In the genomic region with DNA sequence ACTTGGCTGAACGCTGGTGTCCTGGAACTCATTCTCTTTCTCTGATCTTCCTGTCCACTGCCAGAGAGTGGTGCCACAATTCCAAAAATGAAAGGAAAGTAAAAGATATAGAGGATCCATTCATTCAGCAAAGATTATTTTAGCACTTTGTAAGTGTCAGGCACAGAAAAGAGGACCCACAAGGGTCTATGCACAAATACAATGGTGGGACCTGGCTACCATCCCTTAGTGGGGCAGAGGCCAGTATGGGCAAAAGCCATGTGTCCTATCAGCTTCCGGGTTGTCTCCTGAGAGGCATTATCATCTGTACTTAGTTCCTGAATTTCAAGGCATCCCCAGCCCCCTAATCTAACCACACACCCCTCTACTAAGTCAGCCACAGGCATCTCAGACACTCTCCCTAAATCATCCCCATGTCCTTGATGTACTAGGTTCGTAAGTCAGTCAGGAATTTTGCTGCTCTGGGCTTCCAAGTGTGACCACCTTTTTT, we compare ENCODE assay signal across 1 cellular context.
A peak's percentile ranks its signal among the peaks of the same experiment; 100 is the strongest.
TF ChIP-seq lines count a peak whose summit lies in the region.

No MANE protein-coding gene starts in this region.

TF ChIP-seq in K562, 482 proteins besides CTCF, POLR2A, EP300 and RAD21 (continued from another document and continues in another):
- TF ChIP-seq, protein P1, sequence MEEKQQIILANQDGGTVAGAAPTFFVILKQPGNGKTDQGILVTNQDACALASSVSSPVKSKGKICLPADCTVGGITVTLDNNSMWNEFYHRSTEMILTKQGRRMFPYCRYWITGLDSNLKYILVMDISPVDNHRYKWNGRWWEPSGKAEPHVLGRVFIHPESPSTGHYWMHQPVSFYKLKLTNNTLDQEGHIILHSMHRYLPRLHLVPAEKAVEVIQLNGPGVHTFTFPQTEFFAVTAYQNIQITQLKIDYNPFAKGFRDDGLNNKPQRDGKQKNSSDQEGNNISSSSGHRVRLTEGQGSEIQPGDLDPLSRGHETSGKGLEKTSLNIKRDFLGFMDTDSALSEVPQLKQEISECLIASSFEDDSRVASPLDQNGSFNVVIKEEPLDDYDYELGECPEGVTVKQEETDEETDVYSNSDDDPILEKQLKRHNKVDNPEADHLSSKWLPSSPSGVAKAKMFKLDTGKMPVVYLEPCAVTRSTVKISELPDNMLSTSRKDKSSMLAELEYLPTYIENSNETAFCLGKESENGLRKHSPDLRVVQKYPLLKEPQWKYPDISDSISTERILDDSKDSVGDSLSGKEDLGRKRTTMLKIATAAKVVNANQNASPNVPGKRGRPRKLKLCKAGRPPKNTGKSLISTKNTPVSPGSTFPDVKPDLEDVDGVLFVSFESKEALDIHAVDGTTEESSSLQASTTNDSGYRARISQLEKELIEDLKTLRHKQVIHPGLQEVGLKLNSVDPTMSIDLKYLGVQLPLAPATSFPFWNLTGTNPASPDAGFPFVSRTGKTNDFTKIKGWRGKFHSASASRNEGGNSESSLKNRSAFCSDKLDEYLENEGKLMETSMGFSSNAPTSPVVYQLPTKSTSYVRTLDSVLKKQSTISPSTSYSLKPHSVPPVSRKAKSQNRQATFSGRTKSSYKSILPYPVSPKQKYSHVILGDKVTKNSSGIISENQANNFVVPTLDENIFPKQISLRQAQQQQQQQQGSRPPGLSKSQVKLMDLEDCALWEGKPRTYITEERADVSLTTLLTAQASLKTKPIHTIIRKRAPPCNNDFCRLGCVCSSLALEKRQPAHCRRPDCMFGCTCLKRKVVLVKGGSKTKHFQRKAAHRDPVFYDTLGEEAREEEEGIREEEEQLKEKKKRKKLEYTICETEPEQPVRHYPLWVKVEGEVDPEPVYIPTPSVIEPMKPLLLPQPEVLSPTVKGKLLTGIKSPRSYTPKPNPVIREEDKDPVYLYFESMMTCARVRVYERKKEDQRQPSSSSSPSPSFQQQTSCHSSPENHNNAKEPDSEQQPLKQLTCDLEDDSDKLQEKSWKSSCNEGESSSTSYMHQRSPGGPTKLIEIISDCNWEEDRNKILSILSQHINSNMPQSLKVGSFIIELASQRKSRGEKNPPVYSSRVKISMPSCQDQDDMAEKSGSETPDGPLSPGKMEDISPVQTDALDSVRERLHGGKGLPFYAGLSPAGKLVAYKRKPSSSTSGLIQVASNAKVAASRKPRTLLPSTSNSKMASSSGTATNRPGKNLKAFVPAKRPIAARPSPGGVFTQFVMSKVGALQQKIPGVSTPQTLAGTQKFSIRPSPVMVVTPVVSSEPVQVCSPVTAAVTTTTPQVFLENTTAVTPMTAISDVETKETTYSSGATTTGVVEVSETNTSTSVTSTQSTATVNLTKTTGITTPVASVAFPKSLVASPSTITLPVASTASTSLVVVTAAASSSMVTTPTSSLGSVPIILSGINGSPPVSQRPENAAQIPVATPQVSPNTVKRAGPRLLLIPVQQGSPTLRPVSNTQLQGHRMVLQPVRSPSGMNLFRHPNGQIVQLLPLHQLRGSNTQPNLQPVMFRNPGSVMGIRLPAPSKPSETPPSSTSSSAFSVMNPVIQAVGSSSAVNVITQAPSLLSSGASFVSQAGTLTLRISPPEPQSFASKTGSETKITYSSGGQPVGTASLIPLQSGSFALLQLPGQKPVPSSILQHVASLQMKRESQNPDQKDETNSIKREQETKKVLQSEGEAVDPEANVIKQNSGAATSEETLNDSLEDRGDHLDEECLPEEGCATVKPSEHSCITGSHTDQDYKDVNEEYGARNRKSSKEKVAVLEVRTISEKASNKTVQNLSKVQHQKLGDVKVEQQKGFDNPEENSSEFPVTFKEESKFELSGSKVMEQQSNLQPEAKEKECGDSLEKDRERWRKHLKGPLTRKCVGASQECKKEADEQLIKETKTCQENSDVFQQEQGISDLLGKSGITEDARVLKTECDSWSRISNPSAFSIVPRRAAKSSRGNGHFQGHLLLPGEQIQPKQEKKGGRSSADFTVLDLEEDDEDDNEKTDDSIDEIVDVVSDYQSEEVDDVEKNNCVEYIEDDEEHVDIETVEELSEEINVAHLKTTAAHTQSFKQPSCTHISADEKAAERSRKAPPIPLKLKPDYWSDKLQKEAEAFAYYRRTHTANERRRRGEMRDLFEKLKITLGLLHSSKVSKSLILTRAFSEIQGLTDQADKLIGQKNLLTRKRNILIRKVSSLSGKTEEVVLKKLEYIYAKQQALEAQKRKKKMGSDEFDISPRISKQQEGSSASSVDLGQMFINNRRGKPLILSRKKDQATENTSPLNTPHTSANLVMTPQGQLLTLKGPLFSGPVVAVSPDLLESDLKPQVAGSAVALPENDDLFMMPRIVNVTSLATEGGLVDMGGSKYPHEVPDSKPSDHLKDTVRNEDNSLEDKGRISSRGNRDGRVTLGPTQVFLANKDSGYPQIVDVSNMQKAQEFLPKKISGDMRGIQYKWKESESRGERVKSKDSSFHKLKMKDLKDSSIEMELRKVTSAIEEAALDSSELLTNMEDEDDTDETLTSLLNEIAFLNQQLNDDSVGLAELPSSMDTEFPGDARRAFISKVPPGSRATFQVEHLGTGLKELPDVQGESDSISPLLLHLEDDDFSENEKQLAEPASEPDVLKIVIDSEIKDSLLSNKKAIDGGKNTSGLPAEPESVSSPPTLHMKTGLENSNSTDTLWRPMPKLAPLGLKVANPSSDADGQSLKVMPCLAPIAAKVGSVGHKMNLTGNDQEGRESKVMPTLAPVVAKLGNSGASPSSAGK (IDR thresholded peaks at IDR 0.05): 0 out of 2 replicates have a peak, but pooled peaks have one; percentile 18
- TF ChIP-seq ZNF699 (CRISPR knock-in tag; IDR thresholded peaks at IDR 0.05; ENCODE audit: insufficient replicate concordance): no peak
- no peak for TF ChIP-seq MCM5 (IDR thresholded peaks at IDR 0.05; ENCODE audit: low read depth)
- TF ChIP-seq, protein P2, sequence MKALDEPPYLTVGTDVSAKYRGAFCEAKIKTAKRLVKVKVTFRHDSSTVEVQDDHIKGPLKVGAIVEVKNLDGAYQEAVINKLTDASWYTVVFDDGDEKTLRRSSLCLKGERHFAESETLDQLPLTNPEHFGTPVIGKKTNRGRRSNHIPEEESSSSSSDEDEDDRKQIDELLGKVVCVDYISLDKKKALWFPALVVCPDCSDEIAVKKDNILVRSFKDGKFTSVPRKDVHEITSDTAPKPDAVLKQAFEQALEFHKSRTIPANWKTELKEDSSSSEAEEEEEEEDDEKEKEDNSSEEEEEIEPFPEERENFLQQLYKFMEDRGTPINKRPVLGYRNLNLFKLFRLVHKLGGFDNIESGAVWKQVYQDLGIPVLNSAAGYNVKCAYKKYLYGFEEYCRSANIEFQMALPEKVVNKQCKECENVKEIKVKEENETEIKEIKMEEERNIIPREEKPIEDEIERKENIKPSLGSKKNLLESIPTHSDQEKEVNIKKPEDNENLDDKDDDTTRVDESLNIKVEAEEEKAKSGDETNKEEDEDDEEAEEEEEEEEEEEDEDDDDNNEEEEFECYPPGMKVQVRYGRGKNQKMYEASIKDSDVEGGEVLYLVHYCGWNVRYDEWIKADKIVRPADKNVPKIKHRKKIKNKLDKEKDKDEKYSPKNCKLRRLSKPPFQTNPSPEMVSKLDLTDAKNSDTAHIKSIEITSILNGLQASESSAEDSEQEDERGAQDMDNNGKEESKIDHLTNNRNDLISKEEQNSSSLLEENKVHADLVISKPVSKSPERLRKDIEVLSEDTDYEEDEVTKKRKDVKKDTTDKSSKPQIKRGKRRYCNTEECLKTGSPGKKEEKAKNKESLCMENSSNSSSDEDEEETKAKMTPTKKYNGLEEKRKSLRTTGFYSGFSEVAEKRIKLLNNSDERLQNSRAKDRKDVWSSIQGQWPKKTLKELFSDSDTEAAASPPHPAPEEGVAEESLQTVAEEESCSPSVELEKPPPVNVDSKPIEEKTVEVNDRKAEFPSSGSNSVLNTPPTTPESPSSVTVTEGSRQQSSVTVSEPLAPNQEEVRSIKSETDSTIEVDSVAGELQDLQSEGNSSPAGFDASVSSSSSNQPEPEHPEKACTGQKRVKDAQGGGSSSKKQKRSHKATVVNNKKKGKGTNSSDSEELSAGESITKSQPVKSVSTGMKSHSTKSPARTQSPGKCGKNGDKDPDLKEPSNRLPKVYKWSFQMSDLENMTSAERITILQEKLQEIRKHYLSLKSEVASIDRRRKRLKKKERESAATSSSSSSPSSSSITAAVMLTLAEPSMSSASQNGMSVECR (CRISPR knock-in tag; IDR thresholded peaks at IDR 0.05): 0 out of 2 replicates have a peak, but pooled peaks have one; percentile 27
- no peak for TF ChIP-seq ZFP1 (CRISPR knock-in tag; IDR thresholded peaks at IDR 0.05)
- no peak for TF ChIP-seq SIRT6 (IDR thresholded peaks at IDR 0.05; ENCODE audit: low read depth, low read length)
- peak; percentile 35; the same call in 1 of the 2 replicates for TF ChIP-seq EP400 (IDR thresholded peaks at IDR 0.05)
- TF ChIP-seq, protein P3, sequence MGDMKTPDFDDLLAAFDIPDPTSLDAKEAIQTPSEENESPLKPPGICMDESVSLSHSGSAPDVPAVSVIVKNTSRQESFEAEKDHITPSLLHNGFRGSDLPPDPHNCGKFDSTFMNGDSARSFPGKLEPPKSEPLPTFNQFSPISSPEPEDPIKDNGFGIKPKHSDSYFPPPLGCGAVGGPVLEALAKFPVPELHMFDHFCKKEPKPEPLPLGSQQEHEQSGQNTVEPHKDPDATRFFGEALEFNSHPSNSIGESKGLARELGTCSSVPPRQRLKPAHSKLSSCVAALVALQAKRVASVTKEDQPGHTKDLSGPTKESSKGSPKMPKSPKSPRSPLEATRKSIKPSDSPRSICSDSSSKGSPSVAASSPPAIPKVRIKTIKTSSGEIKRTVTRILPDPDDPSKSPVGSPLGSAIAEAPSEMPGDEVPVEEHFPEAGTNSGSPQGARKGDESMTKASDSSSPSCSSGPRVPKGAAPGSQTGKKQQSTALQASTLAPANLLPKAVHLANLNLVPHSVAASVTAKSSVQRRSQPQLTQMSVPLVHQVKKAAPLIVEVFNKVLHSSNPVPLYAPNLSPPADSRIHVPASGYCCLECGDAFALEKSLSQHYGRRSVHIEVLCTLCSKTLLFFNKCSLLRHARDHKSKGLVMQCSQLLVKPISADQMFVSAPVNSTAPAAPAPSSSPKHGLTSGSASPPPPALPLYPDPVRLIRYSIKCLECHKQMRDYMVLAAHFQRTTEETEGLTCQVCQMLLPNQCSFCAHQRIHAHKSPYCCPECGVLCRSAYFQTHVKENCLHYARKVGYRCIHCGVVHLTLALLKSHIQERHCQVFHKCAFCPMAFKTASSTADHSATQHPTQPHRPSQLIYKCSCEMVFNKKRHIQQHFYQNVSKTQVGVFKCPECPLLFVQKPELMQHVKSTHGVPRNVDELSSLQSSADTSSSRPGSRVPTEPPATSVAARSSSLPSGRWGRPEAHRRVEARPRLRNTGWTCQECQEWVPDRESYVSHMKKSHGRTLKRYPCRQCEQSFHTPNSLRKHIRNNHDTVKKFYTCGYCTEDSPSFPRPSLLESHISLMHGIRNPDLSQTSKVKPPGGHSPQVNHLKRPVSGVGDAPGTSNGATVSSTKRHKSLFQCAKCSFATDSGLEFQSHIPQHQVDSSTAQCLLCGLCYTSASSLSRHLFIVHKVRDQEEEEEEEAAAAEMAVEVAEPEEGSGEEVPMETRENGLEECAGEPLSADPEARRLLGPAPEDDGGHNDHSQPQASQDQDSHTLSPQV (IDR thresholded peaks at IDR 0.05): peak; percentile 68; the same call in 1 of the 2 replicates
- TF ChIP-seq ZNF766 (CRISPR knock-in tag; conservative IDR thresholded peaks at IDR 0.05): no peak
- TF ChIP-seq, protein P4, sequence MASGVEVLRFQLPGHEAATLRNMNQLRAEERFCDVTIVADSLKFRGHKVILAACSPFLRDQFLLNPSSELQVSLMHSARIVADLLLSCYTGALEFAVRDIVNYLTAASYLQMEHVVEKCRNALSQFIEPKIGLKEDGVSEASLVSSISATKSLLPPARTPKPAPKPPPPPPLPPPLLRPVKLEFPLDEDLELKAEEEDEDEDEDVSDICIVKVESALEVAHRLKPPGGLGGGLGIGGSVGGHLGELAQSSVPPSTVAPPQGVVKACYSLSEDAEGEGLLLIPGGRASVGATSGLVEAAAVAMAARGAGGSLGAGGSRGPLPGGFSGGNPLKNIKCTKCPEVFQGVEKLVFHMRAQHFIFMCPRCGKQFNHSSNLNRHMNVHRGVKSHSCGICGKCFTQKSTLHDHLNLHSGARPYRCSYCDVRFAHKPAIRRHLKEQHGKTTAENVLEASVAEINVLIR (CRISPR knock-in tag; IDR thresholded peaks at IDR 0.05): no peak
- TF ChIP-seq CBX8 (IDR thresholded peaks at IDR 0.05; ENCODE audit: borderline replicate concordance, extremely low read depth, low read depth, low read length, poor library complexity, severe bottlenecking): no peak
- TF ChIP-seq, protein P5, sequence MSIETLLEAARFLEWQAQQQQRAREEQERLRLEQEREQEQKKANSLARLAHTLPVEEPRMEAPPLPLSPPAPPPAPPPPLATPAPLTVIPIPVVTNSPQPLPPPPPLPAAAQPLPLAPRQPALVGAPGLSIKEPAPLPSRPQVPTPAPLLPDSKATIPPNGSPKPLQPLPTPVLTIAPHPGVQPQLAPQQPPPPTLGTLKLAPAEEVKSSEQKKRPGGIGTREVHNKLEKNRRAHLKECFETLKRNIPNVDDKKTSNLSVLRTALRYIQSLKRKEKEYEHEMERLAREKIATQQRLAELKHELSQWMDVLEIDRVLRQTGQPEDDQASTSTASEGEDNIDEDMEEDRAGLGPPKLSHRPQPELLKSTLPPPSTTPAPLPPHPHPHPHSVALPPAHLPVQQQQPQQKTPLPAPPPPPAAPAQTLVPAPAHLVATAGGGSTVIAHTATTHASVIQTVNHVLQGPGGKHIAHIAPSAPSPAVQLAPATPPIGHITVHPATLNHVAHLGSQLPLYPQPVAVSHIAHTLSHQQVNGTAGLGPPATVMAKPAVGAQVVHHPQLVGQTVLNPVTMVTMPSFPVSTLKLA (conservative IDR thresholded peaks at IDR 0.05): no peak
- TF ChIP-seq ZNF384 (IDR thresholded peaks at IDR 0.05; ENCODE audit: low read depth, low read length): peak; percentile 36; the same call in 1 of the 2 replicates
- TF ChIP-seq, protein P6, sequence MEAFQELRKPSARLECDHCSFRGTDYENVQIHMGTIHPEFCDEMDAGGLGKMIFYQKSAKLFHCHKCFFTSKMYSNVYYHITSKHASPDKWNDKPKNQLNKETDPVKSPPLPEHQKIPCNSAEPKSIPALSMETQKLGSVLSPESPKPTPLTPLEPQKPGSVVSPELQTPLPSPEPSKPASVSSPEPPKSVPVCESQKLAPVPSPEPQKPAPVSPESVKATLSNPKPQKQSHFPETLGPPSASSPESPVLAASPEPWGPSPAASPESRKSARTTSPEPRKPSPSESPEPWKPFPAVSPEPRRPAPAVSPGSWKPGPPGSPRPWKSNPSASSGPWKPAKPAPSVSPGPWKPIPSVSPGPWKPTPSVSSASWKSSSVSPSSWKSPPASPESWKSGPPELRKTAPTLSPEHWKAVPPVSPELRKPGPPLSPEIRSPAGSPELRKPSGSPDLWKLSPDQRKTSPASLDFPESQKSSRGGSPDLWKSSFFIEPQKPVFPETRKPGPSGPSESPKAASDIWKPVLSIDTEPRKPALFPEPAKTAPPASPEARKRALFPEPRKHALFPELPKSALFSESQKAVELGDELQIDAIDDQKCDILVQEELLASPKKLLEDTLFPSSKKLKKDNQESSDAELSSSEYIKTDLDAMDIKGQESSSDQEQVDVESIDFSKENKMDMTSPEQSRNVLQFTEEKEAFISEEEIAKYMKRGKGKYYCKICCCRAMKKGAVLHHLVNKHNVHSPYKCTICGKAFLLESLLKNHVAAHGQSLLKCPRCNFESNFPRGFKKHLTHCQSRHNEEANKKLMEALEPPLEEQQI (IDR thresholded peaks at IDR 0.05): no peak
- TF ChIP-seq PHTF2 (CRISPR knock-in tag; IDR thresholded peaks at IDR 0.05): no peak
- TF ChIP-seq EWSR1 (IDR thresholded peaks at IDR 0.05; ENCODE audit: borderline replicate concordance, low read depth, partially characterized antibody): no peak
- TF ChIP-seq, protein P7, sequence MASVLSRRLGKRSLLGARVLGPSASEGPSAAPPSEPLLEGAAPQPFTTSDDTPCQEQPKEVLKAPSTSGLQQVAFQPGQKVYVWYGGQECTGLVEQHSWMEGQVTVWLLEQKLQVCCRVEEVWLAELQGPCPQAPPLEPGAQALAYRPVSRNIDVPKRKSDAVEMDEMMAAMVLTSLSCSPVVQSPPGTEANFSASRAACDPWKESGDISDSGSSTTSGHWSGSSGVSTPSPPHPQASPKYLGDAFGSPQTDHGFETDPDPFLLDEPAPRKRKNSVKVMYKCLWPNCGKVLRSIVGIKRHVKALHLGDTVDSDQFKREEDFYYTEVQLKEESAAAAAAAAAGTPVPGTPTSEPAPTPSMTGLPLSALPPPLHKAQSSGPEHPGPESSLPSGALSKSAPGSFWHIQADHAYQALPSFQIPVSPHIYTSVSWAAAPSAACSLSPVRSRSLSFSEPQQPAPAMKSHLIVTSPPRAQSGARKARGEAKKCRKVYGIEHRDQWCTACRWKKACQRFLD (CRISPR knock-in tag; IDR thresholded peaks at IDR 0.05): no peak
